Comparison of ENCODE assay signal across 10 cellular contexts in genomic region chr14:102039157-102039556, GRCh38.
"Had no signal": no experiment of that assay in that cellular context is flagged by ENCODE, and none has a peak within 500 bp of the region (broad histone marks: within the 10 kb centered on the region; RNA-seq: fewer than 3 reads in every experiment).

No MANE protein-coding gene starts in this region.

- H3K9ac ChIP-seq: GM23248 had no signal

- H3K27ac ChIP-seq: GM23248 had no signal

- H3K9me3 ChIP-seq: HAP-1 had no signal

- H3K4me1 ChIP-seq: HAP-1 had no signal

- ATAC-seq: HCT116, K562 had no signal

- FAIRE-seq: H1, H54, HTR-8/SVneo, K562 had no signal

- DNase-seq: GM23248, HFFc6, IMR-90, KG1 had no signal

- H3K4me3 Mint-ChIP-seq: HFFc6 had no signal

- H3K9me3 Mint-ChIP-seq: HFFc6 had no signal

- H3K27ac Mint-ChIP-seq: HFFc6 had no signal

- H3K4me3 ChIP-seq: GM23248, HAP-1, K562 had no signal
